In genomic region chr2:85277416-85278158, GRCh38 we compare ENCODE assay signal across 12 cellular contexts. TPM values are rescaled to one million over a fixed set of nuclear protein-coding genes. Genes with fewer than 3 reads are reported as not detected.
A peak's percentile ranks its signal among the peaks of the same experiment; 100 is the strongest.
DNase-seq lines count a peak whose midpoint lies in the region; ATAC-seq, FAIRE-seq and TF ChIP-seq lines count a peak whose summit lies in the region.
"Had no signal": no experiment of that assay in that cellular context is flagged by ENCODE, and none has a peak within 500 bp of the region (broad histone marks: within the 10 kb centered on the region; RNA-seq: fewer than 3 reads in every experiment).

No MANE protein-coding gene starts in this region.

- ATAC-seq in K562: peak; percentile 21; the same call in 2 of the 3 replicates
- ATAC-seq in heart left ventricle: peak; percentile 70 to 86 (median 83)
- ATAC-seq in T-helper 17 cell: no peak
- ATAC-seq: left lobe of liver had no signal

- H3K9me3 ChIP-seq in K562 (replicated peaks; ENCODE audit: control insufficient read depth, insufficient read depth, low read depth, low read length) (no peaks in the 10 kb centered on the region), heart left ventricle (no peaks in the 10 kb centered on the region), T-helper 17 cell (ENCODE audit: control insufficient read depth, low read length, poor library complexity, severe bottlenecking) (no peaks in the 10 kb centered on the region)

- no peak overlapping the region for H3K4me3 Mint-ChIP-seq in activated naive CD4-positive, alpha-beta T cell treated with anti-CD3 and anti-CD28 coated beads for 36 hours
- H3K4me3 Mint-ChIP-seq in T-helper 17 cell: no peak overlapping the region
- H3K4me3 Mint-ChIP-seq: central memory CD8-positive, alpha-beta T cell had no signal

- POLR2A ChIA-PET in K562 (lab: Yijun Ruan, JAX): interaction anchor here (0.8 kb wide), 1 partner anchor 80 kb away, joined by 3 read pairs; no protein-coding TSS in a partner anchor

- H2AFZ ChIP-seq in K562 (ENCODE audit: low read depth, low read length): no peak overlapping the region

- in situ Hi-C loops in K562 (cut with MboI): no loop called here

- no peak for TF ChIP-seq POLR2A in K562 (conservative IDR thresholded peaks at IDR 0.05)
- TF ChIP-seq POLR2A in heart left ventricle (IDR thresholded peaks at IDR 0.05): no peak

- H3K79me2 ChIP-seq in K562 (ENCODE audit: control insufficient read depth, insufficient read depth, low read length): no peaks in the 10 kb centered on the region

- H3K4me2 ChIP-seq in K562 (ENCODE audit: insufficient read depth, low read length): no peak overlapping the region

- H3K27ac Mint-ChIP-seq in activated naive CD4-positive, alpha-beta T cell treated with anti-CD3 and anti-CD28 coated beads for 36 hours: no peak overlapping the region
- H3K27ac Mint-ChIP-seq in T-helper 17 cell: no peak overlapping the region

- DNase-seq in ELF-1 (ENCODE audit: low read depth, low spot score) (peak; percentile 32), K562 (ENCODE audit: extremely low read depth in 1 of 4, low spot score in 3 of 4) (no peak), heart left ventricle (peak; percentile 52 to 75 (median 71)), skeletal muscle cell (ENCODE audit: low read depth) (peak; percentile 65), NCI-H1092 (lab: John Stamatoyannopoulos, UW) (no peak), T-helper 17 cell (no peak)
- no peak for DNase-seq in activated naive CD4-positive, alpha-beta T cell treated with anti-CD3 and anti-CD28 coated beads for 36 hours
- no peak for DNase-seq in activated CD4-positive, alpha-beta T cell treated with anti-CD3 and anti-CD28 coated beads, Interleukin-2, amount 50 U/mL, for 1 hour
- DNase-seq: DMS 273 treated with DMSO at 0.1 percent for 48 hours; stimulated activated CD4-positive, alpha-beta T cell treated with anti-CD3 and anti-CD28 coated beads, Interleukin-2, amount 100 ng/mL, for 48 hours had no signal

- no peak overlapping the region for H3K9ac ChIP-seq in K562 (ENCODE audit: insufficient read depth in 1 of 2, low read depth in 2 of 2, low read length in 2 of 2)

- H3K9me3 Mint-ChIP-seq in activated naive CD4-positive, alpha-beta T cell treated with anti-CD3 and anti-CD28 coated beads for 36 hours: no peaks in the 10 kb centered on the region
- H3K9me3 Mint-ChIP-seq: central memory CD8-positive, alpha-beta T cell had no signal

- peaks cover 16% of the 10 kb centered on the region; the same call in 1 of the 2 replicates for H4K20me1 ChIP-seq in K562 (replicated peaks; ENCODE audit: control insufficient read depth, insufficient read depth, low read length)

- TF ChIP-seq RAD21 in K562 (CRISPR knock-in tag; conservative IDR thresholded peaks at IDR 0.05 in 1 of 2, IDR thresholded peaks at IDR 0.05 in 1 of 2): no peak

- WGBS in K562 (ENCODE audit: insufficient coverage, low coverage, missing lambda C conversion rate): 3% methylated on average over 15 of the region's 15 CpGs
- 19 to 41% (median 25%) methylated on average over 4 to 15 of the region's 15 CpGs for WGBS in heart left ventricle, 4 donors

- H3K27ac ChIP-seq in K562 (ENCODE audit: extremely low read depth, low read depth, low read length) (no peak overlapping the region), heart left ventricle (peak overlapping the region; percentile 61 to 83 (median 74))

- no peaks in the 10 kb centered on the region for H3K9me1 ChIP-seq in K562 (ENCODE audit: control insufficient read depth, insufficient read depth, low read length)

- H3K4me3 ChIP-seq in K562: no peak overlapping the region
- H3K4me3 ChIP-seq in heart left ventricle: peak overlapping the region in 8 of 12 donors; percentile 2 to 37 (median 25)
- no peak overlapping the region for H3K4me3 ChIP-seq in skeletal muscle cell (ENCODE audit: low read depth, low read length)

- BruUV-seq in K562 (replicated peaks; lab: Mats Ljungman, UMichigan): no TSS peak

- intact Hi-C loops in K562 (cut with micrococcal nuclease) (no loop called here), heart left ventricle (cut with DNase I) (no loop called here)
- intact Hi-C loops in activated naive CD4-positive, alpha-beta T cell treated with anti-CD3 and anti-CD28 coated beads for 36 hours (cut with micrococcal nuclease): no loop called here

- H3K4me1 ChIP-seq in K562 (replicated peaks in 1 of 2; ENCODE audit: control insufficient read depth in 2 of 2, insufficient read depth in 2 of 2, low read length in 2 of 2): no peaks in the 10 kb centered on the region
- H3K4me1 ChIP-seq in heart left ventricle: peaks cover 0 to 51% (median 29%) of the 10 kb centered on the region in 12 donors

- no peak for TF ChIP-seq EP300 in K562 (IDR thresholded peaks at IDR 0.05; ENCODE audit: low read length)

- CTCF ChIA-PET in K562 (lab: Yijun Ruan, JAX; ENCODE audit: low intra/inter-chr PET ratio): no interaction called here
- CTCF ChIA-PET in activated naive CD4-positive, alpha-beta T cell treated with anti-CD3 and anti-CD28 coated beads for 36 hours (lab: Charles Lee): interaction anchor here (1.5 kb wide), 2 partner anchors 8 to 211 kb away, joined by 3 to 5 read pairs; no protein-coding TSS in a partner anchor

- H3K36me3 Mint-ChIP-seq in activated naive CD4-positive, alpha-beta T cell treated with anti-CD3 and anti-CD28 coated beads for 36 hours (ENCODE audit: low read depth): no peaks in the 10 kb centered on the region
- no peaks in the 10 kb centered on the region for H3K36me3 Mint-ChIP-seq in T-helper 17 cell (ENCODE audit: low read depth)

- H3K27me3 Mint-ChIP-seq in activated naive CD4-positive, alpha-beta T cell treated with anti-CD3 and anti-CD28 coated beads for 36 hours (ENCODE audit: low read depth): no peaks in the 10 kb centered on the region
- H3K27me3 Mint-ChIP-seq in T-helper 17 cell: peaks cover 38% of the 10 kb centered on the region

- H3K27me3 ChIP-seq in K562 (ENCODE audit: control insufficient read depth in 2 of 2, insufficient read depth in 2 of 2, low read length in 2 of 2): peaks cover 60 to 81% of the 10 kb centered on the region in 2 experiments
- H3K27me3 ChIP-seq in heart left ventricle: no peaks in the 10 kb centered on the region

- H3K4me1 Mint-ChIP-seq in activated naive CD4-positive, alpha-beta T cell treated with anti-CD3 and anti-CD28 coated beads for 36 hours (ENCODE audit: low read depth): no peaks in the 10 kb centered on the region
- H3K4me1 Mint-ChIP-seq in T-helper 17 cell: no peaks in the 10 kb centered on the region
- H3K4me1 Mint-ChIP-seq: central memory CD8-positive, alpha-beta T cell had no signal

- FAIRE-seq in K562 (lab: Jason Lieb, UNC): no peak

- no peak for TF ChIP-seq CTCF in K562 (IDR thresholded peaks at IDR 0.05 in 2 of 3, conservative IDR thresholded peaks at IDR 0.05 in 1 of 3; ENCODE audit: insufficient read depth in 2 of 3, low read depth in 1 of 3, low read length in 3 of 3)
- no peak for TF ChIP-seq CTCF in heart left ventricle (IDR thresholded peaks at IDR 0.05)

- H3K36me3 ChIP-seq in K562 (ENCODE audit: control insufficient read depth, insufficient read depth, low read length) (no peaks in the 10 kb centered on the region), heart left ventricle (no peaks in the 10 kb centered on the region)

TF ChIP-seq in K562, 482 proteins besides CTCF, POLR2A, EP300 and RAD21 (continues in another document):
- no peak for TF ChIP-seq E2F5 (CRISPR knock-in tag; IDR thresholded peaks at IDR 0.05)
- no peak for TF ChIP-seq SIN3A (IDR thresholded peaks at IDR 0.05; ENCODE audit: borderline replicate concordance in 2 of 2, control insufficient read depth in 1 of 2, low read depth in 2 of 2, low read length in 2 of 2)
- TF ChIP-seq USF2 (CRISPR knock-in tag; IDR thresholded peaks at IDR 0.05): no peak

RNA-seq across cellular contexts. Expression of gene TGOLN2, which starts 50.2 kb away (rescaled TPM):
- total RNA-seq in K562 (2011; cell fraction: chromatin; rRNA removed; ENCODE audit: low replicate concordance): 117 and 121 TPM in 2 replicates
- 73.6 and 84.5 TPM in 2 replicates for total RNA-seq in K562 (2011; cell fraction: nucleolus; rRNA removed)
- 118 and 151 TPM in 2 replicates for total RNA-seq in K562 (2011; cell fraction: nucleoplasm; rRNA removed)
- total RNA-seq in K562 (2014; rRNA removed) (35.9 and 40.7 TPM in 2 replicates), K562 (2014; rRNA removed; fragmentation: Illumina TruSeq; extraction: Trizol) (28.3 and 32.1 TPM in 2 replicates), K562 (2015; rRNA removed; fragmentation: Illumina TruSeq; extraction: Trizol) (30.7 and 31.9 TPM in 2 replicates), K562 (2021) (47.4 and 48.0 TPM in 2 replicates), heart left ventricle (100 to 1,000 TPM in 2 of 9 donors, 10 to 100 TPM in 7; 70.7 to 130 (median 83.5) TPM), T-helper 17 cell (100 to 1,000 TPM; 122 to 125 TPM)
- polyA plus RNA-seq in K562 (2011; rRNA removed) (38.9 and 61.7 TPM in 2 replicates), K562 (2014; fragmentation: Illumina TruSeq; extraction: Trizol) (60.5 and 66.5 TPM in 2 replicates), K562 (2014; fragmentation: Nextera tagmentation; extraction: Ambion mirVana) (10 to 100 TPM; 13.0 to 18.0 TPM), K562 (2014; rRNA removed) (52.1 and 53.1 TPM in 2 replicates), heart left ventricle (10 to 100 TPM; 15.5 to 57.3 TPM)
- polyA plus RNA-seq in K562 (2011; cell fraction: cytosol; rRNA removed): 33.8 and 36.9 TPM in 2 replicates
- polyA plus RNA-seq in K562 (2011; cell fraction: nucleus; rRNA removed): 42.9 and 60.6 TPM in 2 replicates
- polyA plus RNA-seq in K562 (2012): 35.4 and 54.6 TPM in 2 replicates
- 27.2 and 44.1 TPM in 2 replicates for polyA minus RNA-seq in K562 (2011; rRNA and poly(A)+ RNA removed)
- polyA minus RNA-seq in K562 (2011; cell fraction: cytosol; rRNA and poly(A)+ RNA removed): 19.2 and 19.4 TPM in 2 replicates
- polyA minus RNA-seq in K562 (2011; cell fraction: nucleus; rRNA and poly(A)+ RNA removed): 25.9 and 26.5 TPM in 2 replicates
- 10 to 100 TPM; 82.5 to 85.4 TPM for total RNA-seq in activated naive CD4-positive, alpha-beta T cell treated with anti-CD3 and anti-CD28 coated beads for 36 hours

Comparison
In these comparisons a context has a peak if more than half of its experiments do, and no peak if none do; other contexts are left out.
1. DNase-seq: peak in ELF-1 (single experiment), heart left ventricle (5 of 5) and skeletal muscle cell (single experiment); none in K562 (0 of 4), NCI-H1092 (single experiment), activated naive CD4-positive, alpha-beta T cell treated with anti-CD3 and anti-CD28 coated beads for 36 hours (single experiment), T-helper 17 cell (0 of 3) and activated CD4-positive, alpha-beta T cell treated with anti-CD3 and anti-CD28 coated beads, Interleukin-2, amount 50 U/mL, for 1 hour (single experiment).
2. H3K4me3 ChIP-seq: peak in heart left ventricle (8 of 12); none in K562 (single experiment) and skeletal muscle cell (single experiment).